12 cellular contexts compared by ENCODE assay signal in genomic region chr1:226659641-226660040, GRCh38.
DNase-seq lines count a peak whose midpoint lies in the region; ATAC-seq and TF ChIP-seq lines count a peak whose summit lies in the region.
"Had no signal": no experiment of that assay in that cellular context is flagged by ENCODE, and none has a peak within 500 bp of the region (broad histone marks: within the 10 kb centered on the region; RNA-seq: fewer than 3 reads in every experiment).

No MANE protein-coding gene starts in this region.

- H3K9me3 ChIP-seq in breast epithelium = no peaks in the 10 kb centered on the region
- H3K9me3 ChIP-seq in right lobe of liver = no peaks in the 10 kb centered on the region
- H3K9me3 ChIP-seq in thymus (ENCODE audit: control insufficient read depth) = no peaks in the 10 kb centered on the region

- no peaks in the 10 kb centered on the region for H3K27me3 Mint-ChIP-seq in MCF 10A (ENCODE audit: insufficient read depth, unreplicated experiment)
- no peaks in the 10 kb centered on the region for H3K27me3 Mint-ChIP-seq in activated T-helper 17 cell treated with anti-CD3 and anti-CD28 coated beads, Interleukin-2, amount 50 U/mL, for 72 hours

- 63% methylated on average over 2 of the region's 5 CpGs for WGBS in right lobe of liver (ENCODE audit: insufficient coverage, low coverage, low lambda C conversion rate, missing lambda C conversion rate)
- 97% methylated on average over 5 of the region's 5 CpGs for WGBS in thymus

- no peak for DNase-seq in breast epithelium (ENCODE audit: low spot score in 2 of 2)
- no peak for DNase-seq in MCF 10A (ENCODE audit: unreplicated experiment)
- no peak for DNase-seq in right lobe of liver
- DNase-seq in GM10266 (ENCODE audit: extremely low spot score) = no peak
- DNase-seq in dedifferentiated amniotic fluid mesenchymal stem cell (ENCODE audit: extremely low spot score) = no peak
- DNase-seq in GM20000 (ENCODE audit: low spot score) = no peak
- DNase-seq: cerebellar nuclear complex, MV-4-11, NCI-H2171 treated with DMSO at 0.1 percent for 48 hours had no signal

- no peak for ATAC-seq in activated T-helper 17 cell treated with anti-CD3 and anti-CD28 coated beads, Interleukin-2, amount 50 U/mL, for 72 hours (replicated peaks)
- no peak for ATAC-seq in right lobe of liver

- no peak overlapping the region for H3K4me3 Mint-ChIP-seq in MCF 10A (ENCODE audit: unreplicated experiment)
- H3K4me3 Mint-ChIP-seq in activated T-helper 17 cell treated with anti-CD3 and anti-CD28 coated beads, Interleukin-2, amount 50 U/mL, for 72 hours = no peak overlapping the region

- TF ChIP-seq CTCF in breast epithelium (IDR thresholded peaks at IDR 0.05) (no peak), MCF 10A (IDR thresholded peaks at IDR 0.05; ENCODE audit: unreplicated experiment) (no peak), right lobe of liver (IDR thresholded peaks at IDR 0.05) (no peak), GM10266 (IDR thresholded peaks at IDR 0.05; ENCODE audit: control insufficient read depth, insufficient read depth, low read depth, missing control alignments) (no peak), GM20000 (IDR thresholded peaks at IDR 0.05; ENCODE audit: extremely low read depth, missing control alignments) (no peak)

- intact Hi-C loops in breast epithelium (cut with DNase I; ENCODE audit: low total_unique reads) = no loop called here
- intact Hi-C loops in MCF 10A (cut with micrococcal nuclease) = loop anchor here (5.0 kb wide), 2 partner anchors 48 to 103 kb away; no protein-coding TSS in a partner anchor
- intact Hi-C loops in right lobe of liver (cut with DNase I) = no loop called here

- H3K36me3 Mint-ChIP-seq in MCF 10A (ENCODE audit: insufficient read depth, unreplicated experiment) = no peaks in the 10 kb centered on the region
- peaks cover 29% of the 10 kb centered on the region for H3K36me3 Mint-ChIP-seq in activated T-helper 17 cell treated with anti-CD3 and anti-CD28 coated beads, Interleukin-2, amount 50 U/mL, for 72 hours (ENCODE audit: low read depth)

- H3K27me3 ChIP-seq in breast epithelium (no peaks in the 10 kb centered on the region), right lobe of liver (no peaks in the 10 kb centered on the region), thymus (ENCODE audit: control insufficient read depth, insufficient read depth) (no peaks in the 10 kb centered on the region)

- H3K4me1 ChIP-seq in breast epithelium (peaks cover 13 to 53% of the 10 kb centered on the region in 2 donors), right lobe of liver (peaks cover 0 to 27% (median 2%) of the 10 kb centered on the region in 4 donors), thymus (ENCODE audit: control insufficient read depth, insufficient read depth, low read length) (peaks cover 74% of the 10 kb centered on the region)

- CTCF ChIA-PET in MCF 10A (lab: Yijun Ruan, JAX) = interaction anchor here (0.5 to 7.4 kb wide), 6 partner anchors 25 to 1340 kb away, joined by 3 to 57 read pairs (median 4); partner anchors contain the start of gene PARP1

- H3K36me3 ChIP-seq in breast epithelium (no peaks in the 10 kb centered on the region), right lobe of liver (no peaks in the 10 kb centered on the region), thymus (ENCODE audit: control insufficient read depth, insufficient read depth) (peaks cover 9% of the 10 kb centered on the region)

- POLR2A ChIA-PET in MCF 10A (lab: Yijun Ruan, JAX) = interaction anchor here (0.7 to 4.5 kb wide), 3 partner anchors 13 to 72 kb away, joined by 3 to 30 read pairs (median 12); no protein-coding TSS in a partner anchor

- no peak for TF ChIP-seq POLR2A in breast epithelium (IDR thresholded peaks at IDR 0.05)
- no peak for TF ChIP-seq POLR2A in right lobe of liver (IDR thresholded peaks at IDR 0.05)

- H3K27ac ChIP-seq in breast epithelium = peak overlapping the region; percentile 83 to 91
- peak overlapping the region in 2 of 3 donors; percentile 42 to 84 for H3K27ac ChIP-seq in right lobe of liver
- H3K27ac ChIP-seq in thymus (ENCODE audit: low read depth) = peak overlapping the region; percentile 31
- H3K27ac ChIP-seq: VCaP had no signal

- no peaks in the 10 kb centered on the region for H3K9me3 Mint-ChIP-seq in MCF 10A (ENCODE audit: unreplicated experiment)
- no peaks in the 10 kb centered on the region for H3K9me3 Mint-ChIP-seq in activated T-helper 17 cell treated with anti-CD3 and anti-CD28 coated beads, Interleukin-2, amount 50 U/mL, for 72 hours

- H3K4me1 Mint-ChIP-seq in MCF 10A (ENCODE audit: insufficient read depth, unreplicated experiment) = peaks cover 53% of the 10 kb centered on the region
- peaks cover 66% of the 10 kb centered on the region for H3K4me1 Mint-ChIP-seq in activated T-helper 17 cell treated with anti-CD3 and anti-CD28 coated beads, Interleukin-2, amount 50 U/mL, for 72 hours

- H3K4me3 ChIP-seq in breast epithelium (no peak overlapping the region), right lobe of liver (no peak overlapping the region), thymus (ENCODE audit: low read length) (no peak overlapping the region)

- no TSS peak for BruUV-seq in MCF 10A (replicated peaks; lab: Mats Ljungman, UMichigan)

- no peak overlapping the region for H3K27ac Mint-ChIP-seq in MCF 10A (ENCODE audit: low read depth, unreplicated experiment)
- peak overlapping the region; percentile 95 for H3K27ac Mint-ChIP-seq in activated T-helper 17 cell treated with anti-CD3 and anti-CD28 coated beads, Interleukin-2, amount 50 U/mL, for 72 hours

Comparison
In these comparisons a context has a peak if more than half of its experiments do, and no peak if none do; other contexts are left out.
1. H3K27ac ChIP-seq: peak in every context shown above with its lines; median percentile 87 in breast epithelium; 63 in right lobe of liver; 31 in thymus.